1 cellular context compared by ENCODE assay signal in genomic region chr9:12878342-12878978, GRCh38.
TF ChIP-seq lines count a peak whose summit lies in the region.

No MANE protein-coding gene starts in this region.

TF ChIP-seq in IMR-90, 13 proteins besides CTCF, POLR2A, EP300 and RAD21 (continued from another document):
- no peak for TF ChIP-seq USF2 (IDR thresholded peaks at IDR 0.05; ENCODE audit: low read depth, low read length)
- TF ChIP-seq ELK1 (IDR thresholded peaks at IDR 0.05; ENCODE audit: borderline replicate concordance, low read depth, low read length) = no peak
- no peak for TF ChIP-seq BHLHE40 (IDR thresholded peaks at IDR 0.05; ENCODE audit: low read depth, low read length)
